In genomic region chr5:56725709-56726108, GRCh38 we compare ENCODE assay signal across 1 cellular context.
TF ChIP-seq lines count a peak whose summit lies in the region.

No MANE protein-coding gene starts in this region.

TF ChIP-seq in IMR-90, 13 proteins besides CTCF, POLR2A, EP300 and RAD21 (continued from another document):
- TF ChIP-seq ELK1 (IDR thresholded peaks at IDR 0.05; ENCODE audit: borderline replicate concordance, low read depth, low read length): no peak
- no peak for TF ChIP-seq NFE2L2 (IDR thresholded peaks at IDR 0.05; ENCODE audit: low read depth, low read length)
- TF ChIP-seq USF2 (IDR thresholded peaks at IDR 0.05; ENCODE audit: low read depth, low read length): no peak
